In genomic region chr17:18025596-18026407, GRCh38 we compare ENCODE assay signal across 9 cellular contexts. TPM values are rescaled to one million over a fixed set of nuclear protein-coding genes. Genes with fewer than 3 reads are reported as not detected.
DNase-seq lines count a peak whose midpoint lies in the region; ATAC-seq, FAIRE-seq and TF ChIP-seq lines count a peak whose summit lies in the region.
"Had no signal": no experiment of that assay in that cellular context is flagged by ENCODE, and none has a peak within 500 bp of the region (broad histone marks: within the 10 kb centered on the region; RNA-seq: fewer than 3 reads in every experiment).

No MANE protein-coding gene starts in this region.

- DNase-seq in activated CD4-positive, CD25-positive, alpha-beta regulatory T cell treated with anti-CD3 and anti-CD28 coated beads, Interleukin-2, amount 50 U/mL, for 72 hours = no peak
- DNase-seq in astrocyte (ENCODE audit: low read depth) = peak; percentile 27
- no peak for DNase-seq in middle frontal gyrus (ENCODE audit: extremely low spot score, low spot score)
- no peak for DNase-seq in activated gamma-delta T cell (lab: John Stamatoyannopoulos, UW)

- H3K27ac Mint-ChIP-seq in astrocyte (ENCODE audit: unreplicated experiment) = no peak overlapping the region

- peaks cover 12% of the 10 kb centered on the region for H3K4me1 ChIP-seq in astrocyte (ENCODE audit: insufficient read depth, low read length)

- H3K36me3 Mint-ChIP-seq in astrocyte (ENCODE audit: low read depth, unreplicated experiment) = peaks cover 17% of the 10 kb centered on the region

- no peak overlapping the region for H3K4me3 Mint-ChIP-seq in astrocyte (ENCODE audit: unreplicated experiment)

- H3K4me3 ChIP-seq in astrocyte (ENCODE audit: insufficient read depth, low read depth, low read length) = no peak overlapping the region
- H3K4me3 ChIP-seq in skin epidermis = no peak overlapping the region

- H4K20me1 ChIP-seq in astrocyte (ENCODE audit: insufficient read depth, low read length) = peaks cover 4% of the 10 kb centered on the region

- TF ChIP-seq CTCF in astrocyte (IDR thresholded peaks at IDR 0.05; ENCODE audit: insufficient read depth, low read depth, low read length) = no peak

- H3K9ac ChIP-seq in astrocyte (ENCODE audit: low read length) = no peak overlapping the region

- no peaks in the 10 kb centered on the region for H3K36me3 ChIP-seq in astrocyte (ENCODE audit: insufficient read depth, low read length)

- no peaks in the 10 kb centered on the region for H3K9me3 ChIP-seq in astrocyte (ENCODE audit: insufficient read depth, low read depth, low read length)

- no peaks in the 10 kb centered on the region for H3K27me3 Mint-ChIP-seq in astrocyte (ENCODE audit: low read depth, unreplicated experiment)

- no peaks in the 10 kb centered on the region for H3K9me3 Mint-ChIP-seq in astrocyte (ENCODE audit: unreplicated experiment)

- peak; percentile 76 for FAIRE-seq in astrocyte (lab: Jason Lieb, UNC)

- ATAC-seq in activated CD4-positive, CD25-positive, alpha-beta regulatory T cell treated with anti-CD3 and anti-CD28 coated beads, Interleukin-2, amount 50 U/mL, for 24 hours = peak; percentile 95 to 99
- peak; percentile 72 for ATAC-seq in HG03095 (IDR thresholded peaks at IDR 0.05; ENCODE audit: unreplicated experiment)
- no peak for ATAC-seq in GM18868 (IDR thresholded peaks at IDR 0.05; ENCODE audit: unreplicated experiment)

- peak overlapping the region; percentile 16 for H3K4me2 ChIP-seq in astrocyte (ENCODE audit: low read length)

- peaks cover 10% of the 10 kb centered on the region for H3K4me1 Mint-ChIP-seq in astrocyte (ENCODE audit: low read depth, unreplicated experiment)

- no peaks in the 10 kb centered on the region for H3K27me3 ChIP-seq in astrocyte (ENCODE audit: insufficient read depth, low read length)

- H3K27ac ChIP-seq in astrocyte (ENCODE audit: low read depth, low read length) = no peak overlapping the region
- peak overlapping the region in 12 of 21 experiments; percentile 4 to 79 (median 33) for H3K27ac ChIP-seq in skin epidermis

- no peaks in the 10 kb centered on the region for H3K79me2 ChIP-seq in astrocyte (ENCODE audit: insufficient read depth, low read length)

- no peak overlapping the region for H2AFZ ChIP-seq in astrocyte (ENCODE audit: low read depth, low read length)

RNA-seq across cellular contexts. Expression of gene ATPAF2, which starts 13.2 kb away (rescaled TPM):
- 24.8 and 27.9 TPM in 2 replicates for total RNA-seq in astrocyte

RNA-seq across cellular contexts. Expression of gene GID4, which starts 13.4 kb away (rescaled TPM):
- total RNA-seq in astrocyte = 9.2 and 9.9 TPM in 2 replicates

RNA-seq across cellular contexts. Expression of gene DRC3, which starts 53.1 kb away (rescaled TPM):
- 0.43 and 1.1 TPM in 2 replicates for total RNA-seq in astrocyte
- total RNA-seq: T-helper 2 cell treated with Interferon-gamma antibody and Interleukin-4, amounts not matched to agents 100 ng/mL and 5 ng/mL, for 36 hours had no signal

RNA-seq across cellular contexts. Expression of gene TOM1L2, which starts 53.6 kb away (rescaled TPM):
- 50.3 and 54.4 TPM in 2 replicates for total RNA-seq in astrocyte
